1 cellular context compared by ENCODE assay signal in the genomic region with DNA sequence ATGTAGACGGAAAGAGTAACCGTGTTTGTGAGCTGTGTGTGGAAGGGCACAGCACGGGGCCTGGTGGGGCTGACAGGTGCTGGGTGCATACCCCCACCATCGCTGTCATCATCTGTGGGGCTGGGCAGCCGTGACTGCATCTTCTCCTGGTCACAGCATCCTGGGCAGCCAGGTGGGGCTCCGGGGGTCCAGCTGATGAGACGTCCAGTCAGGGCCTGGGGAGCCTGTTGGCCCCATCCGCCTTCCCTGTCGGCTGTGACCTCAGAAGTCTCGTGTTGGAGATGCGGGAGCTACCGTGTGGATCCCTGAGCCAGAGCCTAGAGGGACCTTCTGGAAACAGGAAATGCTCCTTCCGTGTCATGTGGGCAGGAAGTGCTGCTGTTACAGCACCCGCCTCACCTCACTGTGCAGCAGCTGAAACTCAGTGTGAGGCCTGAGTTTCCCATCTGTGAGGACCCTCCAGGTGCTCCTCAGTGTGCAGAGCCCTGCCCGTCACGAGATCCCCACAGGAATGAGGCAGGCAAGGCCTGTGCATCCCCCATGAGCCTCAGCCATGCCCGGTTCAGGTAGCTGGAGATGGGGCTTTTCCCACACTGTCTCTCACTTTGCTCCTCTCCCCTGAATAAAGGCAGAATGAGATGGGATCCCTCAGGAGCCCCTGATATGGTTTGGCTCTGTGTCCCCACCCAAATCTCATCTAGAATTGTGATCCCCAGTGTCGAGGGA.
TF ChIP-seq lines count a peak whose summit lies in the region.

No MANE protein-coding gene starts in this region.

TF ChIP-seq in HepG2, 621 proteins besides CTCF, POLR2A, EP300 and RAD21 (continued from another document):
- TF ChIP-seq ZNF574 (CRISPR knock-in tag; IDR thresholded peaks at IDR 0.05) = 0 out of 2 replicates have a peak, but pooled peaks have one; percentile 29
- TF ChIP-seq GATA4 (IDR thresholded peaks at IDR 0.05; ENCODE audit: borderline replicate concordance, low read depth) = no peak
- TF ChIP-seq KLF6 (CRISPR knock-in tag; IDR thresholded peaks at IDR 0.05) = no peak
